In the genomic region with DNA sequence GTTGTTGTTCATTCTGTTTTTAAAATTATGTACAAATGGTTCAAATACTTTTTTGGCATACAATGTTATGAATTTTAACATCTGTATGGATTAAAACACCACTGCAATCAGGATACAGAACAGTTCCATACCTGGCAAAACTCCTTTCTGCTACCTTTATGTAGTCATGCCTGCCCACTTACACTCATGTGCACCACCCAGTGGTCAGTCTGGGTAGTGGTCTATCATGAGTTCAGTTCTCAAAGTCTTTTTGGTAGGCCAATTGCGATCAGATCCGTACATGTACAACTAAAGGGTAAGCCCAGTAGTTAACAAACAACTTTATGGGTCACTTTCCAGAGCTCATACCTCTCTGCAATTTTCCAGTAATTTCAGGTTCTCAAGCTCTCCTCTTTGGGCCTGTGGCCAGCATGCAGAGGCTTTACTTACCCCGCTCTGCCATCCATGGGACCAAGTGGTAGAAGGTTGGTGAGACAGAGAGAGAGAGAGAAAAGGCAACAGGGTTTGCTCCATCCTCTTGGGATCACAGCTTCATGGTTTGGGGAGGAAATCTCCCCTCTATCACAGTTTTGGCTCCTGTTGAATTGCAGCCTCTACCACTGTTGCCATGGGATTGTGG, we compare ENCODE assay signal across 9 cellular contexts.
A peak's percentile ranks its signal among the peaks of the same experiment; 100 is the strongest.
DNase-seq lines count a peak whose midpoint lies in the region; ATAC-seq, FAIRE-seq and TF ChIP-seq lines count a peak whose summit lies in the region.
"Had no signal": no experiment of that assay in that cellular context is flagged by ENCODE, and none has a peak within 500 bp of the region (broad histone marks: within the 10 kb centered on the region; RNA-seq: fewer than 3 reads in every experiment).

No MANE protein-coding gene starts in this region.

- H3K4me3 ChIP-seq in astrocyte of the cerebellum (ENCODE audit: low read depth, low read length) = no peak overlapping the region

- ATAC-seq in GM19397 (IDR thresholded peaks at IDR 0.05; ENCODE audit: unreplicated experiment) = peak; percentile 74

- no peak for FAIRE-seq in D721Med (lab: Jason Lieb, UNC)
- FAIRE-seq: colon had no signal

- TF ChIP-seq CTCF in D721Med (IDR thresholded peaks at IDR 0.05; ENCODE audit: insufficient read depth, missing control alignments) (peak; percentile 77), astrocyte of the cerebellum (IDR thresholded peaks at IDR 0.05; ENCODE audit: low read depth, low read length, missing control alignments) (peak; percentile 82)

- DNase-seq in D721Med (ENCODE audit: insufficient read length, low spot score) (no peak), HT1080 (ENCODE audit: low read depth) (peak; percentile 37), T-helper 2 cell (peak in 4 of 5 experiments; percentile 9 to 49 (median 38)), astrocyte of the cerebellum (ENCODE audit: low read depth) (peak; percentile 28), iPS-NIHi11 (ENCODE audit: low spot score) (peak; percentile 78), NCI-H2029 (lab: John Stamatoyannopoulos, UW) (no peak)
- DNase-seq in stimulated activated CD4-positive, alpha-beta T cell treated with anti-CD3 and anti-CD28 coated beads, Interleukin-1b, Interleukin-23, amount 100 ng/mL, for 24 hours (ENCODE audit: low read depth in 4 of 4, low spot score in 1 of 4) = peak; percentile 34 to 52 (median 42)

- in situ Hi-C loops in astrocyte of the cerebellum (cut with HindIII; ENCODE audit: low sequenced_read_pairs) = no loop called here

Comparison
In these comparisons a context has a peak if more than half of its experiments do, and no peak if none do; other contexts are left out.
1. DNase-seq: peak in HT1080 (single experiment), T-helper 2 cell (4 of 5), astrocyte of the cerebellum (single experiment), iPS-NIHi11 (single experiment) and stimulated activated CD4-positive, alpha-beta T cell treated with anti-CD3 and anti-CD28 coated beads, Interleukin-1b, Interleukin-23, amount 100 ng/mL, for 24 hours (4 of 4); none in D721Med (single experiment) and NCI-H2029 (single experiment).